In genomic region chr6:13336553-13336952, GRCh38 we compare ENCODE assay signal across 1 cellular context.
TF ChIP-seq lines count a peak whose summit lies in the region.

No MANE protein-coding gene starts in this region.

TF ChIP-seq in HepG2, 621 proteins besides CTCF, POLR2A, EP300 and RAD21 (continued from another document and continues in another):
- TF ChIP-seq ARID5B (CRISPR knock-in tag; IDR thresholded peaks at IDR 0.05) (peak; percentile 37; the same call in 1 of the 2 replicates), NCOR1 (IDR thresholded peaks at IDR 0.05; ENCODE audit: borderline replicate concordance, low read length) (no peak), SRSF9 (IDR thresholded peaks at IDR 0.05; ENCODE audit: borderline replicate concordance, insufficient read depth, low read depth, low read length, poor library complexity, severe bottlenecking) (no peak), ZNF34 (CRISPR knock-in tag; IDR thresholded peaks at IDR 0.05; ENCODE audit: borderline replicate concordance) (no peak), TARDBP (CRISPR knock-in tag; IDR thresholded peaks at IDR 0.05) (0 out of 2 replicates have a peak, but pooled peaks have one; percentile 28), ZNF710 (CRISPR knock-in tag; IDR thresholded peaks at IDR 0.05; ENCODE audit: borderline replicate concordance) (no peak), U2AF1 (optimal IDR thresholded peaks at IDR 0.05; ENCODE audit: low read depth, low read length) (no peak), NCOA2 (CRISPR knock-in tag; IDR thresholded peaks at IDR 0.05) (no peak; the same call in 1 of the 2 replicates), SOX6 (IDR thresholded peaks at IDR 0.05) (no peak), SOX6 (CRISPR knock-in tag; IDR thresholded peaks at IDR 0.05) (0 out of 2 replicates have a peak, but pooled peaks have one; percentile 17), KDM6A (CRISPR knock-in tag; IDR thresholded peaks at IDR 0.05; ENCODE audit: low read depth) (no peak), ZBTB10 (CRISPR knock-in tag; IDR thresholded peaks at IDR 0.05; ENCODE audit: borderline replicate concordance) (no peak), ZFAT (CRISPR knock-in tag; conservative IDR thresholded peaks at IDR 0.05) (no peak), HES4 (CRISPR knock-in tag; IDR thresholded peaks at IDR 0.05; ENCODE audit: borderline replicate concordance) (no peak), TAF15 (IDR thresholded peaks at IDR 0.05; ENCODE audit: low read depth, low read length, poor library complexity, severe bottlenecking) (no peak), CHD2 (IDR thresholded peaks at IDR 0.05; ENCODE audit: low read depth, low read length) (no peak), KDM5B (CRISPR knock-in tag; IDR thresholded peaks at IDR 0.05; ENCODE audit: borderline replicate concordance) (no peak), SIX4 (CRISPR knock-in tag; IDR thresholded peaks at IDR 0.05) (no peak), GATAD2A (CRISPR knock-in tag; IDR thresholded peaks at IDR 0.05) (0 out of 2 replicates have a peak, but pooled peaks have one; percentile 31), TEAD3 (CRISPR knock-in tag; optimal IDR thresholded peaks at IDR 0.05; ENCODE audit: borderline replicate concordance) (peak; percentile 41), HOMEZ (CRISPR knock-in tag; IDR thresholded peaks at IDR 0.05; ENCODE audit: low read depth) (0 out of 2 replicates have a peak, but pooled peaks have one; percentile 34), SYNCRIP (IDR thresholded peaks at IDR 0.05; ENCODE audit: insufficient read depth, low read depth, low read length) (no peak), TRAFD1 (CRISPR knock-in tag; IDR thresholded peaks at IDR 0.05; ENCODE audit: borderline replicate concordance) (no peak), MED13 (CRISPR knock-in tag; IDR thresholded peaks at IDR 0.05) (no peak), TRIM22 (IDR thresholded peaks at IDR 0.05) (no peak), YEATS2 (CRISPR knock-in tag; IDR thresholded peaks at IDR 0.05; ENCODE audit: borderline replicate concordance) (0 out of 2 replicates have a peak, but pooled peaks have one; percentile 28), GZF1 (CRISPR knock-in tag; IDR thresholded peaks at IDR 0.05) (no peak), ZNF766 (CRISPR knock-in tag; IDR thresholded peaks at IDR 0.05; ENCODE audit: borderline replicate concordance) (no peak), PHF8 (CRISPR knock-in tag; IDR thresholded peaks at IDR 0.05) (no peak), MAZ (IDR thresholded peaks at IDR 0.05; ENCODE audit: borderline replicate concordance, low read depth, low read length) (no peak), MAZ (CRISPR knock-in tag; IDR thresholded peaks at IDR 0.05; ENCODE audit: low read depth) (no peak), ZNF510 (CRISPR knock-in tag; IDR thresholded peaks at IDR 0.05; ENCODE audit: low read depth) (no peak), ELF3 (CRISPR knock-in tag; IDR thresholded peaks at IDR 0.05) (0 out of 2 replicates have a peak, but pooled peaks have one; percentile 16), ZNF235 (CRISPR knock-in tag; IDR thresholded peaks at IDR 0.05; ENCODE audit: borderline replicate concordance) (no peak), ELK4 (CRISPR knock-in tag; IDR thresholded peaks at IDR 0.05; ENCODE audit: borderline replicate concordance) (no peak), ZBTB7A (CRISPR knock-in tag; IDR thresholded peaks at IDR 0.05) (no peak), SKI (IDR thresholded peaks at IDR 0.05; ENCODE audit: partially characterized antibody) (no peak), ZNF670 (CRISPR knock-in tag; IDR thresholded peaks at IDR 0.05; ENCODE audit: borderline replicate concordance) (no peak), ZNF20 (CRISPR knock-in tag; IDR thresholded peaks at IDR 0.05) (no peak), RELA (CRISPR knock-in tag; IDR thresholded peaks at IDR 0.05) (no peak), ZKSCAN1 (IDR thresholded peaks at IDR 0.05; ENCODE audit: low read length) (no peak), MLX (CRISPR knock-in tag; IDR thresholded peaks at IDR 0.05) (no peak), FOXO4 (CRISPR knock-in tag; conservative IDR thresholded peaks at IDR 0.05) (no peak), NAIF1 (CRISPR knock-in tag; IDR thresholded peaks at IDR 0.05; ENCODE audit: borderline replicate concordance) (0 out of 2 replicates have a peak, but pooled peaks have one; percentile 16), PITX1 (CRISPR knock-in tag; IDR thresholded peaks at IDR 0.05) (no peak), ZNF101 (CRISPR knock-in tag; IDR thresholded peaks at IDR 0.05; ENCODE audit: borderline replicate concordance, low read depth) (no peak), YEATS4 (CRISPR knock-in tag; IDR thresholded peaks at IDR 0.05; ENCODE audit: borderline replicate concordance) (no peak), MAFK (conservative IDR thresholded peaks at IDR 0.05 in 1 of 2, IDR thresholded peaks at IDR 0.05 in 1 of 2; ENCODE audit: low read length in 2 of 2) (no peak), BORCS8-MEF2B (CRISPR knock-in tag; IDR thresholded peaks at IDR 0.05) (no peak), ZNF382 (CRISPR knock-in tag; IDR thresholded peaks at IDR 0.05; ENCODE audit: borderline replicate concordance) (no peak), ZNF484 (CRISPR knock-in tag; IDR thresholded peaks at IDR 0.05; ENCODE audit: borderline replicate concordance, low read depth) (no peak), FOXK2 (IDR thresholded peaks at IDR 0.05) (no peak), JDP2 (CRISPR knock-in tag; IDR thresholded peaks at IDR 0.05; ENCODE audit: borderline replicate concordance) (no peak), ZNF737 (CRISPR knock-in tag; IDR thresholded peaks at IDR 0.05; ENCODE audit: borderline replicate concordance) (no peak)
